ENCODE assay signal across 32 cellular contexts in the genomic region with DNA sequence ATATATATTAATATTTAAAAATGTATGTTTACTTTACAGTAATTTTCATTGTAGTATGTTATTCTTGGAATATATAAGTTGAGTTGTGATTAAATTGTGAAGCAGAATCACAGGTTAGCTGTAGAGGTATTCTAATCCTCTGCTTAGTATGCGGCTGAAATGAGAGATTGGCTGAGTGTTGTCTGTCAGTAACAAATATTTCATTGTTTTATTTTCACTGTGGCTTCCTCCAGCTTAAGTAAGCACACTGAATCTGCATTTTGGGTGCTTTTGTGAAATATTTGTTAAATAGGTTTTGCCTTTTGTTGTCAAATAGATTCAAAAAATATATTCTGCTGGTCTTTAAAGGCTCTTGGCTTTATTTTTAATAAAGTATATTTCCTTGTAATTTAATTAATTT.
"Had no signal": no experiment of that assay in that cellular context is flagged by ENCODE, and none has a peak within 500 bp of the region (broad histone marks: within the 10 kb centered on the region; RNA-seq: fewer than 3 reads in every experiment).

No MANE protein-coding gene starts in this region.

- H3K4me1 ChIP-seq: adrenal gland, ascending aorta, body of pancreas, breast epithelium had no signal

- H3K36me3 ChIP-seq: adrenal gland, ascending aorta, brain microvascular endothelial cell, breast epithelium, cardiac muscle cell had no signal

- DNase-seq: activated effector memory CD4-positive, alpha-beta T cell treated with anti-CD3 and anti-CD28 coated beads, Interleukin-2, amount 50 U/mL, for 16 hours; activated effector memory CD4-positive, alpha-beta T cell treated with Interleukin-2 at 50 U/mL for 16 hours; activated gamma-delta T cell; activated gamma-delta T cell treated with Interleukin-2 at 50 U/mL for 16 hours; activated naive CD4-positive, alpha-beta T cell; activated naive CD4-positive, alpha-beta T cell treated with anti-CD3 and anti-CD28 coated beads for 36 hours; activated naive CD4-positive, alpha-beta T cell treated with anti-CD3 and anti-CD28 coated beads, Interleukin-2, amount 10 ng/mL, durations not matched to agents 7 days and 5 days; activated naive CD4-positive, alpha-beta T cell treated with anti-CD3 and anti-CD28 coated beads, Interleukin-2, amount 50 U/mL, for 16 hours; activated naive CD4-positive, alpha-beta T cell treated with Interleukin-2 at 50 U/mL for 16 hours; activated naive CD8-positive, alpha-beta T cell treated with anti-CD3 and anti-CD28 coated beads for 36 hours; activated naive CD8-positive, alpha-beta T cell treated with anti-CD3 and anti-CD28 coated beads, Interleukin-2, amount 10 ng/mL, durations not matched to agents 7 days and 5 days; activated naive CD8-positive, alpha-beta T cell treated with anti-CD3 and anti-CD28 coated beads, Interleukin-2, amount 50 U/mL, for 24 hours; activated T-cell treated with anti-CD3 and anti-CD28 coated beads, Interleukin-2, amount 50 U/mL, for 1 hour; activated T-cell treated with anti-CD3 and anti-CD28 coated beads, Interleukin-2, amount 50 U/mL, for 24 hours; activated T-cell treated with anti-CD3 and anti-CD28 coated beads, Interleukin-2, amount 50 U/mL, for 4 hours; activated T-cell treated with anti-CD3 and anti-CD28 coated beads, Interleukin-2, amount 50 U/mL, for 48 hours; activated T-cell treated with anti-CD3 and anti-CD28 coated beads, Interleukin-2, amount 50 U/mL, for 72 hours; adrenal gland; amniotic stem cell; amygdala; anterior cingulate cortex; aorta; body of pancreas; brain microvascular endothelial cell; caudate nucleus; central memory CD4-positive, alpha-beta T cell; cerebellar nuclear complex had no signal

- H3K27ac ChIP-seq: adrenal gland, ascending aorta, body of pancreas, brain microvascular endothelial cell, breast epithelium, cardiac muscle cell had no signal

- ATAC-seq: activated naive CD4-positive, alpha-beta T cell treated with anti-CD3 and anti-CD28 coated beads, Interleukin-2, amount 50 U/mL, for 72 hours; activated naive CD8-positive, alpha-beta T cell treated with anti-CD3 and anti-CD28 coated beads, Interleukin-2, amount 50 U/mL, for 24 hours; activated T-cell treated with anti-CD3 and anti-CD28 coated beads, Interleukin-2, amount 50 U/mL, for 4 hours; activated T-cell treated with anti-CD3 and anti-CD28 coated beads, Interleukin-2, amount 50 U/mL, for 72 hours; activated T-helper 17 cell treated with anti-CD3 and anti-CD28 coated beads, Interleukin-2, amount 50 U/mL, for 72 hours; body of pancreas had no signal

- H3K27me3 ChIP-seq: adrenal gland, ascending aorta, body of pancreas, brain microvascular endothelial cell, breast epithelium, cardiac muscle cell had no signal

- H3K4me3 ChIP-seq: adrenal gland, ascending aorta, body of pancreas, breast epithelium, cardiac muscle cell had no signal

- H3K9me3 ChIP-seq: adrenal gland, ascending aorta, body of pancreas, breast epithelium had no signal
